In genomic region chr6:129432738-129433137, GRCh38 we compare ENCODE assay signal across 11 cellular contexts.
DNase-seq lines count a peak whose midpoint lies in the region; ATAC-seq and TF ChIP-seq lines count a peak whose summit lies in the region.
"Had no signal": no experiment of that assay in that cellular context is flagged by ENCODE, and none has a peak within 500 bp of the region (broad histone marks: within the 10 kb centered on the region; RNA-seq: fewer than 3 reads in every experiment).

No MANE protein-coding gene starts in this region.

- no peak overlapping the region for H3K4me2 ChIP-seq in DND-41 (ENCODE audit: insufficient read depth, low read length)
- no peak overlapping the region for H3K4me2 ChIP-seq in GM23338

- H3K27ac Mint-ChIP-seq in GM23338, result no peak overlapping the region
- H3K27ac Mint-ChIP-seq: activated naive CD4-positive, alpha-beta T cell treated with anti-CD3 and anti-CD28 coated beads, Interleukin-2, amount 50 U/mL, for 24 hours had no signal

- no peaks in the 10 kb centered on the region for H3K9me3 Mint-ChIP-seq in GM23338
- H3K9me3 Mint-ChIP-seq: activated naive CD4-positive, alpha-beta T cell treated with anti-CD3 and anti-CD28 coated beads, Interleukin-2, amount 50 U/mL, for 24 hours had no signal

- H3K4me3 Mint-ChIP-seq in GM23338, result no peak overlapping the region
- H3K4me3 Mint-ChIP-seq: activated naive CD4-positive, alpha-beta T cell treated with anti-CD3 and anti-CD28 coated beads, Interleukin-2, amount 50 U/mL, for 24 hours had no signal

- H3K27me3 Mint-ChIP-seq in GM23338 (ENCODE audit: insufficient read depth, low read depth, poor library complexity), result no peaks in the 10 kb centered on the region
- H3K27me3 Mint-ChIP-seq: activated naive CD4-positive, alpha-beta T cell treated with anti-CD3 and anti-CD28 coated beads, Interleukin-2, amount 50 U/mL, for 24 hours had no signal

- H3K9me2 ChIP-seq in GM23338 (ENCODE audit: insufficient read depth), result no peaks in the 10 kb centered on the region

- H3K9ac ChIP-seq in DND-41 (ENCODE audit: low read depth, low read length), result no peak overlapping the region

- H3K4me1 ChIP-seq in DND-41 (ENCODE audit: insufficient read depth, low read length) (no peaks in the 10 kb centered on the region), GM23338 (ENCODE audit: insufficient read depth) (no peaks in the 10 kb centered on the region; the same call in 1 of the 2 replicates), foreskin keratinocyte (no peaks in the 10 kb centered on the region)

- TF ChIP-seq CTCF in DND-41 (IDR thresholded peaks at IDR 0.05; ENCODE audit: borderline replicate concordance, extremely low read depth, low read length, poor library complexity, severe bottlenecking) (peak; percentile 36), GM23338 (conservative IDR thresholded peaks at IDR 0.05; ENCODE audit: low read depth in 2 of 2) (peak; percentile 30 to 48; a peak in 2 of 4 replicates), foreskin keratinocyte (conservative IDR thresholded peaks at IDR 0.05) (peak; percentile 47)

- no peaks in the 10 kb centered on the region for H3F3A ChIP-seq in GM23338 (replicated peaks; ENCODE audit: low read depth)

- H3K36me3 ChIP-seq in DND-41 (ENCODE audit: insufficient read depth, low read length) (no peaks in the 10 kb centered on the region), GM23338 (ENCODE audit: insufficient read depth) (no peaks in the 10 kb centered on the region)

- H3K27ac ChIP-seq in DND-41 (ENCODE audit: low read length) (no peak overlapping the region), GM23338 (ENCODE audit: low read depth) (no peak overlapping the region), foreskin keratinocyte (no peak overlapping the region)

- H3K27me3 ChIP-seq in DND-41 (ENCODE audit: insufficient read depth, low read length, poor library complexity) (peaks cover 2% of the 10 kb centered on the region), GM23338 (ENCODE audit: insufficient read depth) (no peaks in the 10 kb centered on the region), foreskin keratinocyte (no peaks in the 10 kb centered on the region)

- peaks cover 10% of the 10 kb centered on the region; the same call in 2 of the 3 replicates for H3K4me1 Mint-ChIP-seq in GM23338
- H3K4me1 Mint-ChIP-seq: activated naive CD4-positive, alpha-beta T cell treated with anti-CD3 and anti-CD28 coated beads, Interleukin-2, amount 50 U/mL, for 24 hours had no signal

- DNase-seq in DND-41, result no peak
- peak; percentile 32 for DNase-seq in GM23338 (ENCODE audit: low spot score)
- peak; percentile 50 for DNase-seq in RKO (ENCODE audit: low spot score)
- peak; percentile 5 to 17 for DNase-seq in foreskin keratinocyte
- no peak for DNase-seq in SIG-M5 (lab: John Stamatoyannopoulos, UW)
- no peak for DNase-seq in T-helper 1 cell
- DNase-seq: activated CD4-positive, alpha-beta T cell treated with anti-CD3 and anti-CD28 coated beads, Interleukin-2, amount 50 U/mL, for 1 hour; retina had no signal

- no peaks in the 10 kb centered on the region for H3K9me3 ChIP-seq in DND-41 (ENCODE audit: insufficient read depth, low read length, severe bottlenecking)

- H3K4me3 ChIP-seq in DND-41 (ENCODE audit: low read depth in 1 of 2, low read length in 2 of 2) (no peak overlapping the region), GM23338 (no peak overlapping the region)

- H2AFZ ChIP-seq in DND-41 (ENCODE audit: low read depth, low read length), result no peak overlapping the region
- H2AFZ ChIP-seq in GM23338, result no peak overlapping the region; the same call in 1 of the 2 replicates

- H3K79me2 ChIP-seq in DND-41 (ENCODE audit: insufficient read depth, low read length), result no peaks in the 10 kb centered on the region
- no peaks in the 10 kb centered on the region for H3K79me2 ChIP-seq in GM23338 (replicated peaks; ENCODE audit: insufficient read depth)

- ATAC-seq in DND-41 (ENCODE audit: insufficient read depth, low read depth), result no peak
- ATAC-seq in GM23338, result no peak
- peak; percentile 49 for ATAC-seq in foreskin keratinocyte
- ATAC-seq in GM19455 (IDR thresholded peaks at IDR 0.05; ENCODE audit: unreplicated experiment), result no peak
- ATAC-seq in GM21529 (IDR thresholded peaks at IDR 0.05; ENCODE audit: unreplicated experiment), result no peak

- H3K36me3 Mint-ChIP-seq in GM23338 (ENCODE audit: low read depth), result no peaks in the 10 kb centered on the region
- H3K36me3 Mint-ChIP-seq: activated naive CD4-positive, alpha-beta T cell treated with anti-CD3 and anti-CD28 coated beads, Interleukin-2, amount 50 U/mL, for 24 hours had no signal

- H4K20me1 ChIP-seq in DND-41 (ENCODE audit: insufficient read depth, low read length), result no peaks in the 10 kb centered on the region
- no peaks in the 10 kb centered on the region for H4K20me1 ChIP-seq in GM23338 (replicated peaks; ENCODE audit: insufficient read depth)

TF ChIP-seq in GM23338, 12 proteins besides CTCF, POLR2A, EP300 and RAD21 (continues in another document):
- TF ChIP-seq ZNF114 (CRISPR knock-in tag; IDR thresholded peaks at IDR 0.05) (no peak), JUNB (IDR thresholded peaks at IDR 0.05; ENCODE audit: unreplicated experiment) (no peak), EZH2 (IDR thresholded peaks at IDR 0.05; ENCODE audit: low read depth, unreplicated experiment) (no peak), ZNF462 (CRISPR knock-in tag; IDR thresholded peaks at IDR 0.05) (no peak), EZH2phosphoT487 (IDR thresholded peaks at IDR 0.05; ENCODE audit: unreplicated experiment) (no peak), NANOG (IDR thresholded peaks at IDR 0.05; ENCODE audit: borderline replicate concordance) (no peak), CREB1 (CRISPR knock-in tag; IDR thresholded peaks at IDR 0.05; ENCODE audit: low read depth) (no peak), ZNF331 (CRISPR knock-in tag; IDR thresholded peaks at IDR 0.05; ENCODE audit: low read depth) (no peak)

Comparison
In these comparisons a context has a peak if more than half of its experiments do, and no peak if none do; other contexts are left out.
1. DNase-seq: peak in GM23338 (single experiment), RKO (single experiment) and foreskin keratinocyte (2 of 2); none in DND-41 (single experiment), SIG-M5 (single experiment) and T-helper 1 cell (0 of 5).
2. Peak in every context shown above with its lines, with median percentiles within 50 percentile points of each other: CTCF ChIP-seq.